ENCODE assay signal across 14 cellular contexts in the genomic region with DNA sequence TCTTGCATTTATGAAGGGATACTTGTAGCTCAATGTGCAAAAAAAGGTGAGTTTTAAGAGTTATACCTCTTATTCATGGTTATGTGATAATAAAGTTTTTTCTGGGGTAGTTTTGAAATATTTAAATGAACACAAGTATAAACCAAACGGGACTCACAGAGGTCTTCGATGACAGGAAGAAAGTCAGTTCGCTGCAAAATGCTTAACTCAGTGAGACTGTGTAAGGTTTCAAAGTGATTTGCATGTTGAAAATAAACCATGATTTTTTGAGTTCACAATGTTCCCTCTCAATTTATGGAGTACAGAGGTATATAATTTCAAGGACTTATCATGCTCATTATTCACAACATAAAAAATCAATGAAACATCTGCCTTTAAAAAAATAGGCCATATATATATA. TPM values are rescaled to one million over a fixed set of nuclear protein-coding genes. Genes with fewer than 3 reads are reported as not detected.
DNase-seq lines count a peak whose midpoint lies in the region; ATAC-seq and TF ChIP-seq lines count a peak whose summit lies in the region.
"Had no signal": no experiment of that assay in that cellular context is flagged by ENCODE, and none has a peak within 500 bp of the region (broad histone marks: within the 10 kb centered on the region; RNA-seq: fewer than 3 reads in every experiment).

No MANE protein-coding gene starts in this region.

- H3K9me3 Mint-ChIP-seq in osteocyte (ENCODE audit: unreplicated experiment): no peaks in the 10 kb centered on the region
- H3K9me3 Mint-ChIP-seq in activated naive CD4-positive, alpha-beta T cell treated with anti-CD3 and anti-CD28 coated beads for 36 hours: no peaks in the 10 kb centered on the region
- H3K9me3 Mint-ChIP-seq: stimulated activated naive CD8-positive, alpha-beta T cell treated with anti-CD3 and anti-CD28 coated beads, Interleukin-15, amount 100 ng/mL, for 72 hours had no signal

- ATAC-seq in GM18867 (IDR thresholded peaks at IDR 0.05; ENCODE audit: unreplicated experiment) (peak; percentile 75), GM21723 (IDR thresholded peaks at IDR 0.05; ENCODE audit: unreplicated experiment) (peak; percentile 59), GM21825 (IDR thresholded peaks at IDR 0.05; ENCODE audit: unreplicated experiment) (no peak)
- ATAC-seq in activated CD4-positive, CD25-positive, alpha-beta regulatory T cell treated with anti-CD3 and anti-CD28 coated beads, Interleukin-2, amount 50 U/mL, for 24 hours: no peak
- ATAC-seq: foreskin keratinocyte; stimulated activated naive CD8-positive, alpha-beta T cell treated with anti-CD3 and anti-CD28 coated beads, Interleukin-15, amount 100 ng/mL, for 72 hours had no signal

- no peaks in the 10 kb centered on the region for H3K9me3 ChIP-seq in effector memory CD4-positive, alpha-beta T cell (ENCODE audit: control insufficient read depth, low read length)
- H3K9me3 ChIP-seq: ovary had no signal

- H3K27me3 Mint-ChIP-seq in osteocyte (ENCODE audit: unreplicated experiment): no peaks in the 10 kb centered on the region
- H3K27me3 Mint-ChIP-seq in activated naive CD4-positive, alpha-beta T cell treated with anti-CD3 and anti-CD28 coated beads for 36 hours (ENCODE audit: low read depth): no peaks in the 10 kb centered on the region
- H3K27me3 Mint-ChIP-seq: stimulated activated naive CD8-positive, alpha-beta T cell treated with anti-CD3 and anti-CD28 coated beads, Interleukin-15, amount 100 ng/mL, for 72 hours had no signal

- H3K27ac ChIP-seq in effector memory CD4-positive, alpha-beta T cell (ENCODE audit: insufficient read depth, low read length, poor library complexity, severe bottlenecking): no peak overlapping the region
- H3K27ac ChIP-seq: foreskin keratinocyte, ovary had no signal

- DNase-seq in effector memory CD4-positive, alpha-beta T cell: no peak
- no peak for DNase-seq in osteocyte (ENCODE audit: extremely low spot score, unreplicated experiment)
- DNase-seq in activated naive CD4-positive, alpha-beta T cell treated with anti-CD3 and anti-CD28 coated beads for 36 hours: no peak
- DNase-seq: activated CD4-positive, alpha-beta T cell treated with anti-CD3 and anti-CD28 coated beads for 48 hours; activated naive CD4-positive, alpha-beta T cell; foreskin keratinocyte; NCI-H146; NK-92 treated with Interleukin-12 subunit alpha and Interleukin-12 subunit beta, amount 100 ng/mL, for 24 hours; ovary; stimulated activated naive CD8-positive, alpha-beta T cell treated with anti-CD3 and anti-CD28 coated beads, Interleukin-15, amount 100 ng/mL, for 72 hours had no signal

- H3K4me1 ChIP-seq in effector memory CD4-positive, alpha-beta T cell (ENCODE audit: control insufficient read depth, insufficient read depth, low read length, poor library complexity, severe bottlenecking): no peaks in the 10 kb centered on the region
- H3K4me1 ChIP-seq: foreskin keratinocyte had no signal

- H3K4me3 Mint-ChIP-seq in osteocyte (ENCODE audit: unreplicated experiment): peak overlapping the region; percentile 44
- no peak overlapping the region for H3K4me3 Mint-ChIP-seq in activated naive CD4-positive, alpha-beta T cell treated with anti-CD3 and anti-CD28 coated beads for 36 hours
- H3K4me3 Mint-ChIP-seq: stimulated activated naive CD8-positive, alpha-beta T cell treated with anti-CD3 and anti-CD28 coated beads, Interleukin-15, amount 100 ng/mL, for 72 hours had no signal

- CTCF ChIA-PET in activated naive CD4-positive, alpha-beta T cell treated with anti-CD3 and anti-CD28 coated beads for 36 hours (lab: Charles Lee): no interaction called here

- no peak for TF ChIP-seq CTCF in osteocyte (IDR thresholded peaks at IDR 0.05)

- no peaks in the 10 kb centered on the region for H3K27me3 ChIP-seq in effector memory CD4-positive, alpha-beta T cell (replicated peaks; ENCODE audit: control insufficient read depth, insufficient read depth, low read length, poor library complexity, severe bottlenecking)
- H3K27me3 ChIP-seq: foreskin keratinocyte, ovary had no signal

- peak overlapping the region; percentile 54 for H3K27ac Mint-ChIP-seq in osteocyte (ENCODE audit: unreplicated experiment)
- H3K27ac Mint-ChIP-seq in activated naive CD4-positive, alpha-beta T cell treated with anti-CD3 and anti-CD28 coated beads for 36 hours: no peak overlapping the region
- H3K27ac Mint-ChIP-seq: stimulated activated naive CD8-positive, alpha-beta T cell treated with anti-CD3 and anti-CD28 coated beads, Interleukin-15, amount 100 ng/mL, for 72 hours had no signal

- intact Hi-C loops in activated naive CD4-positive, alpha-beta T cell treated with anti-CD3 and anti-CD28 coated beads for 36 hours (cut with micrococcal nuclease): no loop called here

- H3K36me3 ChIP-seq in effector memory CD4-positive, alpha-beta T cell (ENCODE audit: control insufficient read depth, insufficient read depth, low read length): no peaks in the 10 kb centered on the region
- H3K36me3 ChIP-seq: ovary had no signal

- H3K4me3 ChIP-seq in effector memory CD4-positive, alpha-beta T cell (ENCODE audit: insufficient read depth, low read depth, low read length, poor library complexity, severe bottlenecking): peak overlapping the region; percentile 29
- H3K4me3 ChIP-seq: ovary had no signal

- H3K4me1 Mint-ChIP-seq in osteocyte (ENCODE audit: unreplicated experiment): peaks cover 12% of the 10 kb centered on the region
- peaks cover 9% of the 10 kb centered on the region for H3K4me1 Mint-ChIP-seq in activated naive CD4-positive, alpha-beta T cell treated with anti-CD3 and anti-CD28 coated beads for 36 hours (ENCODE audit: low read depth)

- peaks cover 8% of the 10 kb centered on the region for H3K36me3 Mint-ChIP-seq in osteocyte (ENCODE audit: unreplicated experiment)
- peaks cover 38% of the 10 kb centered on the region for H3K36me3 Mint-ChIP-seq in activated naive CD4-positive, alpha-beta T cell treated with anti-CD3 and anti-CD28 coated beads for 36 hours (ENCODE audit: low read depth)

RNA-seq across cellular contexts. Expression of gene MYH15, which starts 36.3 kb away (rescaled TPM):
- 0.05 and 0.08 TPM in 2 replicates for total RNA-seq in osteocyte
- under 1 TPM in 1 of 2 experiments, not detected in 1; 0.07 TPM for total RNA-seq in activated naive CD4-positive, alpha-beta T cell treated with anti-CD3 and anti-CD28 coated beads for 36 hours

RNA-seq across cellular contexts. Expression of gene CIP2A, which starts 42.5 kb away (rescaled TPM):
- total RNA-seq in osteocyte: 9.0 and 10.2 TPM in 2 replicates
- 10 to 100 TPM; 34.7 to 39.9 TPM for total RNA-seq in activated naive CD4-positive, alpha-beta T cell treated with anti-CD3 and anti-CD28 coated beads for 36 hours

RNA-seq across cellular contexts. Expression of gene DZIP3, which starts 42.8 kb away (rescaled TPM):
- 9.0 and 11.2 TPM in 2 replicates for total RNA-seq in osteocyte
- 10 to 100 TPM; 11.2 to 12.2 TPM for total RNA-seq in activated naive CD4-positive, alpha-beta T cell treated with anti-CD3 and anti-CD28 coated beads for 36 hours

Comparison
In these comparisons a context has a peak if more than half of its experiments do, and no peak if none do; other contexts are left out.
1. ATAC-seq: peak in GM18867 (single experiment) and GM21723 (single experiment); none in GM21825 (single experiment) and activated CD4-positive, CD25-positive, alpha-beta regulatory T cell treated with anti-CD3 and anti-CD28 coated beads, Interleukin-2, amount 50 U/mL, for 24 hours (0 of 2).